ENCODE assay signal across 1 cellular context in genomic region chr22:31106651-31107205, GRCh38.
TF ChIP-seq lines count a peak whose summit lies in the region.

No MANE protein-coding gene starts in this region.

TF ChIP-seq in liver, 16 proteins besides CTCF, POLR2A, EP300 and RAD21 (continued from another document):
- no peak for TF ChIP-seq HNF4A (conservative IDR thresholded peaks at IDR 0.05)
- TF ChIP-seq TAF1 (conservative IDR thresholded peaks at IDR 0.05) = no peak
- no peak for TF ChIP-seq GABPA (IDR thresholded peaks at IDR 0.05 in 1 of 2, conservative IDR thresholded peaks at IDR 0.05 in 1 of 2)
- no peak for TF ChIP-seq HNF4G (IDR thresholded peaks at IDR 0.05)
- no peak for TF ChIP-seq SP1 (IDR thresholded peaks at IDR 0.05)
- no peak for TF ChIP-seq YY1 (IDR thresholded peaks at IDR 0.05)
- TF ChIP-seq FOXA2 (IDR thresholded peaks at IDR 0.05) = no peak
